ENCODE assay signal across 8 cellular contexts in genomic region chr19:42220751-42221097, GRCh38. TPM values are rescaled to one million over a fixed set of nuclear protein-coding genes. Genes with fewer than 3 reads are reported as not detected.
DNase-seq lines count a peak whose midpoint lies in the region; FAIRE-seq and TF ChIP-seq lines count a peak whose summit lies in the region.

No MANE protein-coding gene starts in this region.

- no peak for TF ChIP-seq CTCF in OCI-LY3 (IDR thresholded peaks at IDR 0.05; ENCODE audit: low read depth, low read length)
- TF ChIP-seq CTCF in endothelial cell of umbilical vein (IDR thresholded peaks at IDR 0.05; ENCODE audit: extremely low read depth in 1 of 2, insufficient read depth in 1 of 2, low read depth in 1 of 2, low read length in 2 of 2) = no peak
- no peak for TF ChIP-seq CTCF in neural progenitor cell (IDR thresholded peaks at IDR 0.05)

- TF ChIP-seq POLR2A in endothelial cell of umbilical vein (IDR thresholded peaks at IDR 0.05; ENCODE audit: low read depth, low read length) = no peak

- intact Hi-C loops in endothelial cell of umbilical vein (cut with micrococcal nuclease) = loop anchor here (1.0 kb wide), 1 partner anchor 22 kb away; the partner anchor contains the start of gene GSK3A

- no peaks in the 10 kb centered on the region for H3K9me1 ChIP-seq in endothelial cell of umbilical vein (replicated peaks; ENCODE audit: control insufficient read depth, extremely low read depth, insufficient read depth, low read length)

- H3K9ac ChIP-seq in BLaER1 treated with 17β-estradiol and CSF1 and Interleukin-3, amounts not matched to agents 10 nM and 100 nM = peak overlapping the region; percentile 81 to 94 (median 86)
- H3K9ac ChIP-seq in OCI-LY3 (ENCODE audit: low read length) (peak overlapping the region; percentile 88), endothelial cell of umbilical vein (replicated peaks; ENCODE audit: extremely low read depth, insufficient read depth, low read length) (peak overlapping the region; percentile 93), neural progenitor cell (peak overlapping the region; percentile 76)

- POLR2A ChIA-PET in endothelial cell of umbilical vein (lab: Charles Lee) = no interaction called here

- H3K27ac Mint-ChIP-seq in neural progenitor cell = peak overlapping the region; percentile 87

- peaks cover 44 to 54% (median 46%) of the 10 kb centered on the region in 10 experiments for H3K4me1 ChIP-seq in BLaER1 treated with 17β-estradiol and CSF1 and Interleukin-3, amounts not matched to agents 10 nM and 100 nM
- H3K4me1 ChIP-seq in OCI-LY3 (ENCODE audit: low read length) = peaks cover 25% of the 10 kb centered on the region
- H3K4me1 ChIP-seq in endothelial cell of umbilical vein (ENCODE audit: control insufficient read depth, extremely low read depth, insufficient read depth, low read length) = peaks cover 24% of the 10 kb centered on the region
- H3K4me1 ChIP-seq in neural progenitor cell = peaks cover 22% of the 10 kb centered on the region

- H3K27me3 ChIP-seq in BLaER1 treated with 17β-estradiol and CSF1 and Interleukin-3, amounts not matched to agents 10 nM and 100 nM = no peaks in the 10 kb centered on the region
- H3K27me3 ChIP-seq in OCI-LY3 (ENCODE audit: low read depth, low read length) (no peaks in the 10 kb centered on the region), endothelial cell of umbilical vein (ENCODE audit: control insufficient read depth in 2 of 2, insufficient read depth in 2 of 2, low read length in 2 of 2) (no peaks in the 10 kb centered on the region), neural progenitor cell (no peaks in the 10 kb centered on the region)

- H3K4me3 ChIP-seq in BLaER1 treated with 17β-estradiol and CSF1 and Interleukin-3, amounts not matched to agents 10 nM and 100 nM = peak overlapping the region; percentile 75 to 92 (median 84)
- H3K4me3 ChIP-seq in OCI-LY3 (ENCODE audit: low read length) = peak overlapping the region; percentile 90
- H3K4me3 ChIP-seq in endothelial cell of umbilical vein (replicated peaks in 1 of 3; ENCODE audit: insufficient read depth in 1 of 3, low read depth in 1 of 3, low read length in 3 of 3) = peak overlapping the region; percentile 63 to 90 (median 83)
- H3K4me3 ChIP-seq in neural progenitor cell = peak overlapping the region; percentile 66

- peak overlapping the region; percentile 9; the same call in 1 of the 2 replicates for H2AFZ ChIP-seq in OCI-LY3 (ENCODE audit: low read depth, low read length)
- peak overlapping the region; percentile 17 for H2AFZ ChIP-seq in endothelial cell of umbilical vein (ENCODE audit: low read depth, low read length)
- H2AFZ ChIP-seq in neural progenitor cell (replicated peaks) = peak overlapping the region; percentile 28

- H3K79me2 ChIP-seq in OCI-LY3 (ENCODE audit: low read length) (peaks cover 75% of the 10 kb centered on the region), endothelial cell of umbilical vein (ENCODE audit: control insufficient read depth, insufficient read depth, low read length) (peaks cover 48% of the 10 kb centered on the region), neural progenitor cell (ENCODE audit: low read depth) (peaks cover 54% of the 10 kb centered on the region)

- H3K27me3 Mint-ChIP-seq in neural progenitor cell (ENCODE audit: insufficient read depth, low read depth) = peaks cover 5% of the 10 kb centered on the region

- H4K20me1 ChIP-seq in BLaER1 treated with 17β-estradiol and CSF1 and Interleukin-3, amounts not matched to agents 10 nM and 100 nM = peaks cover 25 to 62% (median 52%) of the 10 kb centered on the region in 11 experiments; a peak in 21 of 22 replicates
- H4K20me1 ChIP-seq in OCI-LY3 (ENCODE audit: insufficient read depth, low read length) (peaks cover 16% of the 10 kb centered on the region; the same call in 1 of the 2 replicates), endothelial cell of umbilical vein (replicated peaks; ENCODE audit: control insufficient read depth, extremely low read depth, insufficient read depth, low read length) (no peaks in the 10 kb centered on the region), neural progenitor cell (ENCODE audit: low read depth) (peaks cover 26% of the 10 kb centered on the region)

- peaks cover 27 to 46% (median 33%) of the 10 kb centered on the region in 11 experiments for H3K36me3 ChIP-seq in BLaER1 treated with 17β-estradiol and CSF1 and Interleukin-3, amounts not matched to agents 10 nM and 100 nM
- H3K36me3 ChIP-seq in OCI-LY3 (replicated peaks; ENCODE audit: low read depth, low read length) (peaks cover 27% of the 10 kb centered on the region), endothelial cell of umbilical vein (ENCODE audit: control insufficient read depth in 2 of 2, extremely low read depth in 1 of 2, insufficient read depth in 2 of 2, low read length in 2 of 2) (peaks cover 10 to 13% of the 10 kb centered on the region in 2 experiments), neural progenitor cell (no peaks in the 10 kb centered on the region)

- no peak for FAIRE-seq in endothelial cell of umbilical vein (lab: Jason Lieb, UNC)

- DNase-seq in endothelial cell of umbilical vein (ENCODE audit: low read depth, low spot score) (peak; percentile 12), neural progenitor cell (ENCODE audit: low spot score) (peak; percentile 13), NCI-H1417 treated with DMSO at 0.1 percent for 48 hours (lab: John Stamatoyannopoulos, UW) (no peak), NCI-H2107 treated with DMSO at 0.1 percent for 48 hours (lab: John Stamatoyannopoulos, UW; ENCODE audit: unreplicated experiment) (no peak), germinal center (ENCODE audit: low spot score) (no peak), DMS 273 treated with DMSO at 0.1 percent for 48 hours (lab: John Stamatoyannopoulos, UW) (no peak)

- dilution Hi-C loops in endothelial cell of umbilical vein (cut with MboI; ENCODE audit: extremely low pct_ligation_motif_present, low sequenced_read_pairs) = no loop called here

- H3K9me3 Mint-ChIP-seq in neural progenitor cell = no peaks in the 10 kb centered on the region

- peaks cover 33% of the 10 kb centered on the region for H3K4me1 Mint-ChIP-seq in neural progenitor cell

- peaks cover 8% of the 10 kb centered on the region for H3K36me3 Mint-ChIP-seq in neural progenitor cell

- H3K4me2 ChIP-seq in BLaER1 treated with 17β-estradiol and CSF1 and Interleukin-3, amounts not matched to agents 10 nM and 100 nM = peak overlapping the region; percentile 88 to 100 (median 97)
- H3K4me2 ChIP-seq in OCI-LY3 (ENCODE audit: low read length) (peak overlapping the region; percentile 99), endothelial cell of umbilical vein (ENCODE audit: insufficient read depth, low read length) (peak overlapping the region; percentile 90), neural progenitor cell (peak overlapping the region; percentile 93)

- peak overlapping the region; percentile 14 to 87 (median 78); a peak in 21 of 22 replicates for H3K27ac ChIP-seq in BLaER1 treated with 17β-estradiol and CSF1 and Interleukin-3, amounts not matched to agents 10 nM and 100 nM
- peak overlapping the region; percentile 54 for H3K27ac ChIP-seq in OCI-LY3 (ENCODE audit: low read length)
- peak overlapping the region; percentile 54 for H3K27ac ChIP-seq in endothelial cell of umbilical vein (ENCODE audit: insufficient read depth, low read depth, low read length)
- peak overlapping the region; percentile 57 for H3K27ac ChIP-seq in neural progenitor cell

- peak overlapping the region; percentile 96 for H3K4me3 Mint-ChIP-seq in neural progenitor cell

- peaks cover 24% of the 10 kb centered on the region for H3F3A ChIP-seq in neural progenitor cell (ENCODE audit: low read depth)

- no peaks in the 10 kb centered on the region for H3K9me3 ChIP-seq in BLaER1 treated with 17β-estradiol and CSF1 and Interleukin-3, amounts not matched to agents 10 nM and 100 nM (replicated peaks in 1 of 11)
- H3K9me3 ChIP-seq in OCI-LY3 (ENCODE audit: insufficient read depth, low read length) = no peaks in the 10 kb centered on the region
- H3K9me3 ChIP-seq in endothelial cell of umbilical vein (replicated peaks; ENCODE audit: control insufficient read depth, insufficient read depth, low read length) = no peaks in the 10 kb centered on the region
- H3K9me3 ChIP-seq in neural progenitor cell (ENCODE audit: low read depth) = no peaks in the 10 kb centered on the region

- CTCF ChIA-PET in endothelial cell of umbilical vein (lab: Charles Lee) = interaction anchor here (1.0 to 1.5 kb wide), 4 partner anchors 13 to 59 kb away, joined by 4 to 5 read pairs (median 4); partner anchors contain the start of gene GSK3A

- no TSS peak for BruUV-seq in endothelial cell of umbilical vein (replicated peaks; lab: Mats Ljungman, UMichigan)

RNA-seq across cellular contexts. Expression of gene ZNF526, which starts 0.6 kb away (rescaled TPM):
- 13.3 and 13.4 TPM in 2 replicates for total RNA-seq in endothelial cell of umbilical vein
- 6.5 and 8.0 TPM in 2 replicates for polyA plus RNA-seq in endothelial cell of umbilical vein
- 3.5 and 3.7 TPM in 2 replicates for polyA plus RNA-seq in endothelial cell of umbilical vein (2011; cell fraction: cytosol; rRNA removed)
- 4.0 and 4.5 TPM in 2 replicates for polyA plus RNA-seq in endothelial cell of umbilical vein (2011; cell fraction: nucleus; rRNA removed)
- polyA plus RNA-seq in endothelial cell of umbilical vein (2012) = 8.1 and 8.7 TPM in 2 replicates
- 10.5 and 13.9 TPM in 2 replicates for polyA minus RNA-seq in endothelial cell of umbilical vein
- 3.8 TPM for polyA minus RNA-seq in endothelial cell of umbilical vein (2011; cell fraction: cytosol; rRNA and poly(A)+ RNA removed)
- polyA minus RNA-seq in endothelial cell of umbilical vein (2011; cell fraction: nucleus; rRNA and poly(A)+ RNA removed) = 6.1 and 6.9 TPM in 2 replicates
- total RNA-seq in neural progenitor cell (ENCODE audit: low replicate concordance) = 6.5 and 13.0 TPM in 2 replicates

RNA-seq across cellular contexts. Expression of gene DEDD2, which starts 3.2 kb away (rescaled TPM):
- 19.3 and 19.5 TPM in 2 replicates for total RNA-seq in endothelial cell of umbilical vein
- polyA plus RNA-seq in endothelial cell of umbilical vein = 34.8 and 38.5 TPM in 2 replicates
- 18.5 and 24.2 TPM in 2 replicates for polyA plus RNA-seq in endothelial cell of umbilical vein (2011; cell fraction: cytosol; rRNA removed)
- polyA plus RNA-seq in endothelial cell of umbilical vein (2011; cell fraction: nucleus; rRNA removed) = 12.7 and 16.1 TPM in 2 replicates
- polyA plus RNA-seq in endothelial cell of umbilical vein (2012) = 14.2 and 19.6 TPM in 2 replicates
- polyA minus RNA-seq in endothelial cell of umbilical vein = 12.6 and 12.8 TPM in 2 replicates
- 5.8 TPM for polyA minus RNA-seq in endothelial cell of umbilical vein (2011; cell fraction: cytosol; rRNA and poly(A)+ RNA removed)
- polyA minus RNA-seq in endothelial cell of umbilical vein (2011; cell fraction: nucleus; rRNA and poly(A)+ RNA removed) = 3.5 and 6.1 TPM in 2 replicates
- 19.8 and 54.2 TPM in 2 replicates for total RNA-seq in neural progenitor cell (ENCODE audit: low replicate concordance)

RNA-seq across cellular contexts. Expression of gene GSK3A, which starts 21.7 kb away (rescaled TPM):
- total RNA-seq in endothelial cell of umbilical vein = 48.3 and 49.5 TPM in 2 replicates
- 73.7 and 74.7 TPM in 2 replicates for polyA plus RNA-seq in endothelial cell of umbilical vein
- 43.0 and 46.7 TPM in 2 replicates for polyA plus RNA-seq in endothelial cell of umbilical vein (2011; cell fraction: cytosol; rRNA removed)
- 38.6 and 45.0 TPM in 2 replicates for polyA plus RNA-seq in endothelial cell of umbilical vein (2011; cell fraction: nucleus; rRNA removed)
- 51.1 and 56.5 TPM in 2 replicates for polyA plus RNA-seq in endothelial cell of umbilical vein (2012)
- polyA minus RNA-seq in endothelial cell of umbilical vein = 42.6 and 53.2 TPM in 2 replicates
- polyA minus RNA-seq in endothelial cell of umbilical vein (2011; cell fraction: cytosol; rRNA and poly(A)+ RNA removed) = 12.4 TPM
- polyA minus RNA-seq in endothelial cell of umbilical vein (2011; cell fraction: nucleus; rRNA and poly(A)+ RNA removed) = 10.8 and 11.8 TPM in 2 replicates
- total RNA-seq in neural progenitor cell (ENCODE audit: low replicate concordance) = 22.5 and 41.3 TPM in 2 replicates

RNA-seq across cellular contexts. Expression of gene ERF, which starts 34.2 kb away (rescaled TPM):
- total RNA-seq in endothelial cell of umbilical vein (117 and 130 TPM in 2 replicates), neural progenitor cell (ENCODE audit: low replicate concordance) (43.1 and 94.8 TPM in 2 replicates)
- 102 and 125 TPM in 2 replicates for polyA plus RNA-seq in endothelial cell of umbilical vein
- polyA plus RNA-seq in endothelial cell of umbilical vein (2011; cell fraction: cytosol; rRNA removed) = 43.3 and 54.3 TPM in 2 replicates
- polyA plus RNA-seq in endothelial cell of umbilical vein (2011; cell fraction: nucleus; rRNA removed) = 130 and 152 TPM in 2 replicates
- 40.7 and 61.9 TPM in 2 replicates for polyA plus RNA-seq in endothelial cell of umbilical vein (2012)
- polyA minus RNA-seq in endothelial cell of umbilical vein = 76.4 and 95.4 TPM in 2 replicates
- 26.5 TPM for polyA minus RNA-seq in endothelial cell of umbilical vein (2011; cell fraction: cytosol; rRNA and poly(A)+ RNA removed)
- polyA minus RNA-seq in endothelial cell of umbilical vein (2011; cell fraction: nucleus; rRNA and poly(A)+ RNA removed) = 38.5 and 45.5 TPM in 2 replicates

RNA-seq across cellular contexts. Expression of gene CIC, which starts 48.3 kb away (rescaled TPM):
- total RNA-seq in endothelial cell of umbilical vein (86.0 and 86.3 TPM in 2 replicates), neural progenitor cell (ENCODE audit: low replicate concordance) (5.2 and 28.1 TPM in 2 replicates)
- 18.4 and 23.5 TPM in 2 replicates for polyA plus RNA-seq in endothelial cell of umbilical vein
- 15.8 and 26.9 TPM in 2 replicates for polyA plus RNA-seq in endothelial cell of umbilical vein (2011; cell fraction: cytosol; rRNA removed)
- polyA plus RNA-seq in endothelial cell of umbilical vein (2011; cell fraction: nucleus; rRNA removed) = 59.1 and 69.4 TPM in 2 replicates
- 28.9 and 43.8 TPM in 2 replicates for polyA plus RNA-seq in endothelial cell of umbilical vein (2012)
- polyA minus RNA-seq in endothelial cell of umbilical vein = 9.1 and 9.7 TPM in 2 replicates
- 11.2 TPM for polyA minus RNA-seq in endothelial cell of umbilical vein (2011; cell fraction: cytosol; rRNA and poly(A)+ RNA removed)
- polyA minus RNA-seq in endothelial cell of umbilical vein (2011; cell fraction: nucleus; rRNA and poly(A)+ RNA removed) = 15.3 and 26.1 TPM in 2 replicates

Comparison
In these comparisons a context has a peak if more than half of its experiments do, and no peak if none do; other contexts are left out.
1. DNase-seq: peak in endothelial cell of umbilical vein (single experiment) and neural progenitor cell (single experiment); none in NCI-H1417 treated with DMSO at 0.1 percent for 48 hours (single experiment), NCI-H2107 treated with DMSO at 0.1 percent for 48 hours (single experiment), germinal center (single experiment) and DMS 273 treated with DMSO at 0.1 percent for 48 hours (single experiment).
2. Peak in every context shown above with its lines, with median percentiles within 50 percentile points of each other: H3K27ac ChIP-seq, H3K4me2 ChIP-seq, H3K4me3 ChIP-seq, H3K9ac ChIP-seq and H2AFZ ChIP-seq.